8 cellular contexts compared by ENCODE assay signal in genomic region chr5:131264453-131265200, GRCh38. TPM values are rescaled to one million over a fixed set of nuclear protein-coding genes. Genes with fewer than 3 reads are reported as not detected.
DNase-seq lines count a peak whose midpoint lies in the region; ATAC-seq lines count a peak whose summit lies in the region.

No MANE protein-coding gene starts in this region.

- intact Hi-C loops in Right ventricle myocardium inferior (cut with DNase I), result loop anchor here (1.0 to 10.0 kb wide), 3 partner anchors 100 to 153 kb away; no protein-coding TSS in a partner anchor
- intact Hi-C loops in cardiac septum (cut with DNase I), result loop anchor here (2.0 kb wide), 1 partner anchor 100 kb away; the partner anchor contains the start of gene HINT1

- 0 to 1% methylated on average over 32 to 34 of the region's 37 CpGs for WGBS in ectodermal cell, 2 experiments
- 0% methylated on average over 11 to 21 of the region's 37 CpGs for WGBS in mesodermal cell (ENCODE audit: insufficient coverage in 2 of 2), 2 experiments

- H3K4me1 ChIP-seq in HUES6 (ENCODE audit: control insufficient read depth, insufficient read depth, low read length) (no peaks in the 10 kb centered on the region), ectodermal cell (ENCODE audit: control insufficient read depth, insufficient read depth, low read length) (no peaks in the 10 kb centered on the region), mesodermal cell (ENCODE audit: control insufficient read depth, insufficient read depth, low read length, poor library complexity, severe bottlenecking) (peaks cover 5% of the 10 kb centered on the region), subcutaneous abdominal adipose tissue (ENCODE audit: control insufficient read depth in 5 of 5, insufficient read depth in 5 of 5, low read length in 5 of 5) (peaks cover 0 to 25% (median 23%) of the 10 kb centered on the region in 5 donors)

- H3K27me3 ChIP-seq in HUES6 (ENCODE audit: control insufficient read depth, insufficient read depth, low read length) (no peaks in the 10 kb centered on the region), ectodermal cell (ENCODE audit: control insufficient read depth, insufficient read depth, low read length, poor library complexity, severe bottlenecking) (no peaks in the 10 kb centered on the region), subcutaneous abdominal adipose tissue (ENCODE audit: control insufficient read depth in 5 of 5, insufficient read depth in 4 of 5, low read length in 5 of 5) (no peaks in the 10 kb centered on the region)

- H3K4me3 ChIP-seq in HUES6 (ENCODE audit: low read depth, low read length), result peak overlapping the region; percentile 98
- peak overlapping the region; percentile 94 for H3K4me3 ChIP-seq in ectodermal cell (ENCODE audit: insufficient read depth, low read depth, low read length)
- peak overlapping the region; percentile 79 for H3K4me3 ChIP-seq in mesodermal cell (ENCODE audit: extremely low read depth, insufficient read depth, low read length, poor library complexity, severe bottlenecking)
- H3K4me3 ChIP-seq in subcutaneous abdominal adipose tissue (ENCODE audit: low read depth in 1 of 5, low read length in 5 of 5), result peak overlapping the region; percentile 90 to 97 (median 95)

- H3K27ac ChIP-seq in HUES6 (ENCODE audit: low read depth, low read length), result peak overlapping the region; percentile 92; the same call in 1 of the 2 replicates
- H3K27ac ChIP-seq in ectodermal cell (ENCODE audit: insufficient read depth, low read depth, low read length, poor library complexity, severe bottlenecking), result peak overlapping the region; percentile 95
- peak overlapping the region; percentile 87 for H3K27ac ChIP-seq in mesodermal cell (ENCODE audit: low read depth, low read length, severe bottlenecking)
- H3K27ac ChIP-seq in subcutaneous abdominal adipose tissue (ENCODE audit: low read depth, low read length), result peak overlapping the region; percentile 70

- H3K9me3 ChIP-seq in HUES6 (ENCODE audit: control insufficient read depth, insufficient read depth, low read depth, low read length) (no peaks in the 10 kb centered on the region), ectodermal cell (ENCODE audit: control insufficient read depth, low read length) (no peaks in the 10 kb centered on the region), mesodermal cell (ENCODE audit: control insufficient read depth, low read length) (no peaks in the 10 kb centered on the region), subcutaneous abdominal adipose tissue (ENCODE audit: control insufficient read depth in 5 of 5, low read length in 5 of 5) (no peaks in the 10 kb centered on the region)

- H3K9ac ChIP-seq in HUES6 (ENCODE audit: low read length), result peak overlapping the region; percentile 96
- H3K9ac ChIP-seq in subcutaneous abdominal adipose tissue (ENCODE audit: low read length in 5 of 5), result peak overlapping the region; percentile 52 to 94 (median 91)

- DNase-seq in Right ventricle myocardium inferior (ENCODE audit: missing footprints) (peak; percentile 67), cardiac septum (ENCODE audit: low spot score) (no peak)
- peak; percentile 56 for DNase-seq in activated CD4-positive, CD25-positive, alpha-beta regulatory T cell treated with anti-CD3 and anti-CD28 coated beads, Interleukin-2, amount 50 U/mL, for 72 hours

- ATAC-seq in Right ventricle myocardium inferior (peak; percentile 11), GM18519 (IDR thresholded peaks at IDR 0.05; ENCODE audit: low FRiP score, unreplicated experiment) (no peak)

- no peaks in the 10 kb centered on the region for H3K36me3 ChIP-seq in HUES6 (ENCODE audit: control insufficient read depth, insufficient read depth, low read length)
- H3K36me3 ChIP-seq in ectodermal cell (ENCODE audit: control insufficient read depth, insufficient read depth, low read length), result no peaks in the 10 kb centered on the region
- no peaks in the 10 kb centered on the region for H3K36me3 ChIP-seq in mesodermal cell (ENCODE audit: control insufficient read depth, insufficient read depth, low read length)
- no peaks in the 10 kb centered on the region for H3K36me3 ChIP-seq in subcutaneous abdominal adipose tissue (ENCODE audit: control insufficient read depth in 5 of 5, insufficient read depth in 5 of 5, low read length in 5 of 5)

RNA-seq across cellular contexts. Expression of gene CDC42SE2, which starts 0.8 kb away (rescaled TPM):
- total RNA-seq in Right ventricle myocardium inferior, result 11.6 TPM
- 8.6 TPM for total RNA-seq in cardiac septum
- 42.0 TPM for polyA plus RNA-seq in ectodermal cell (2013, experiment 1 of 4)
- 39.5 TPM for polyA plus RNA-seq in ectodermal cell (2013, experiment 2 of 4)
- polyA plus RNA-seq in ectodermal cell (2013, experiment 3 of 4), result 32.9 TPM
- 33.6 TPM for polyA plus RNA-seq in ectodermal cell (2013, experiment 4 of 4)
- 17.5 TPM for polyA plus RNA-seq in mesodermal cell (2013, experiment 1 of 2)
- polyA plus RNA-seq in mesodermal cell (2013, experiment 2 of 2), result 17.8 TPM
